In the genomic region with DNA sequence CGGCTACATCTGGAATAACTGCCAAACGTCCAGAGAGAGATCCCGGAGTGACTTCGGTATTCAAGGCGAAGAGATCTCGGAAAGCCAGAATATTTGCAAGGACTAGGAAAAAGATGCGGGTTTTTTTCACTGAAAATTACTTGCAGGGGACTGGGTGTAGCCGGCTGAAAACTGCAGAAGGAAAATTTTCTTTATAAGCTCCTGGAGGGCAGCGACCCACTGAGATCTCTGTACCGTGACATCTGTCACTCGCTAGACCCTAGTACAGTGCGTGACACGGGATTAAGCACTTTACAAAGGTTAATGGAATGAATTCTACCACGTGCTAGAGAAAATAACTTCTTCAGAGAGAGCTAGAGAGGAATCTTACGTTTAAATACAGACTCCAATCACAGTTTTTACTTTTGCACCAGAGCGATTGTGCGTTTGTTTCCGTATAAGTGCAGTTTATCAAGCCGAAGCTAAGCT, we compare ENCODE assay signal across 8 cellular contexts. TPM values are rescaled to one million over a fixed set of nuclear protein-coding genes. Genes with fewer than 3 reads are reported as not detected.
DNase-seq lines count a peak whose midpoint lies in the region; ATAC-seq and TF ChIP-seq lines count a peak whose summit lies in the region.

No MANE protein-coding gene starts in this region.

- H3K4ac ChIP-seq in H9 (ENCODE audit: low read depth, low read length): no peak overlapping the region

- WGBS in H9 (ENCODE audit: extremely low coverage, insufficient read length, low lambda C conversion rate): no CpG with 5 or more reads among the region's 19 CpGs
- WGBS in hepatocyte (ENCODE audit: low lambda C conversion rate, missing lambda C conversion rate): 3% methylated on average over 19 of the region's 19 CpGs

- no peaks in the 10 kb centered on the region for H3K9me2 ChIP-seq in hepatocyte (replicated peaks; ENCODE audit: insufficient read depth)

- peaks cover 11% of the 10 kb centered on the region for H3K23me2 ChIP-seq in H9 (ENCODE audit: insufficient read length, low read depth, low read length, poor library complexity, severe bottlenecking)

- H3K27ac ChIP-seq in H9 (ENCODE audit: insufficient read length, low read depth, low read length): no peak overlapping the region
- peak overlapping the region; percentile 91 for H3K27ac ChIP-seq in VCaP
- H3K27ac ChIP-seq in hepatocyte: peak overlapping the region; percentile 97
- peak overlapping the region; percentile 93 for H3K27ac ChIP-seq in skeletal muscle tissue (ENCODE audit: low read depth, low read length)

- H3K56ac ChIP-seq in H9 (ENCODE audit: insufficient read length, low read depth, low read length): no peak overlapping the region

- H3K27ac Mint-ChIP-seq in H9: no peak overlapping the region

- H3K79me2 ChIP-seq in H9 (ENCODE audit: insufficient read depth, low read length): no peaks in the 10 kb centered on the region; the same call in 1 of the 2 replicates
- peaks cover 29% of the 10 kb centered on the region for H3K79me2 ChIP-seq in hepatocyte

- no peak overlapping the region for H3K23ac ChIP-seq in H9 (ENCODE audit: insufficient read length, low read depth, low read length)

- TF ChIP-seq CTCF in H9 (conservative IDR thresholded peaks at IDR 0.05) (no peak), VCaP (conservative IDR thresholded peaks at IDR 0.05) (no peak), hepatocyte (IDR thresholded peaks at IDR 0.05; ENCODE audit: poor library complexity) (no peak)

- no peak overlapping the region for H2BK15ac ChIP-seq in H9 (ENCODE audit: low read depth, low read length)

- H3K27me3 Mint-ChIP-seq in H9 (ENCODE audit: low read depth): peaks cover 31% of the 10 kb centered on the region

- H3K9me3 Mint-ChIP-seq in H9: no peaks in the 10 kb centered on the region; a peak in 2 of 5 replicates

- H2BK5ac ChIP-seq in H9 (ENCODE audit: insufficient read length, low read length): no peak overlapping the region

- no peak overlapping the region for H3K18ac ChIP-seq in H9 (ENCODE audit: insufficient read length, low read depth, low read length)

- H3K9ac ChIP-seq in H9 (ENCODE audit: extremely low read depth, insufficient read length, low read length) (peak overlapping the region; percentile 9), skeletal muscle tissue (ENCODE audit: low read depth in 1 of 3, low read length in 3 of 3) (peak overlapping the region; percentile 72 to 90 (median 84))

- peak overlapping the region; percentile 18 for H2AFZ ChIP-seq in H9 (ENCODE audit: low read length)
- peak overlapping the region; percentile 77 for H2AFZ ChIP-seq in hepatocyte

- H3K4me3 ChIP-seq in hepatocyte (peak overlapping the region; percentile 11), skeletal muscle tissue (ENCODE audit: low read length in 3 of 3) (peak overlapping the region; percentile 79 to 95 (median 88))

- H4K20me1 ChIP-seq in H9 (ENCODE audit: control insufficient read depth, insufficient read depth, insufficient read length) (no peaks in the 10 kb centered on the region), hepatocyte (ENCODE audit: insufficient read depth, poor library complexity, severe bottlenecking) (peaks cover 27% of the 10 kb centered on the region)

- no peak overlapping the region for H3T11ph ChIP-seq in H9 (ENCODE audit: low read length)

- H3K4me1 Mint-ChIP-seq in H9: peaks cover 16 to 20% of the 10 kb centered on the region in 2 experiments

- H3K36me3 ChIP-seq in hepatocyte (replicated peaks; ENCODE audit: insufficient read depth, low read depth): no peaks in the 10 kb centered on the region
- H3K36me3 ChIP-seq in skeletal muscle tissue (ENCODE audit: control insufficient read depth in 3 of 3, insufficient read depth in 3 of 3, low read length in 3 of 3): no peaks in the 10 kb centered on the region

- H4K5ac ChIP-seq in H9 (ENCODE audit: insufficient read length, low read depth, low read length): no peak overlapping the region

- H4K91ac ChIP-seq in H9 (ENCODE audit: insufficient read length, low read depth, low read length): no peak overlapping the region

- H3K9me3 ChIP-seq in H9 (ENCODE audit: control insufficient read depth, low read depth, low read length) (no peaks in the 10 kb centered on the region), hepatocyte (ENCODE audit: low read depth) (no peaks in the 10 kb centered on the region), skeletal muscle tissue (ENCODE audit: control insufficient read depth in 3 of 3, low read length in 3 of 3) (no peaks in the 10 kb centered on the region)

- H3K4me2 ChIP-seq in H9 (ENCODE audit: insufficient read depth, insufficient read length, low read length): peak overlapping the region; percentile 79
- peak overlapping the region; percentile 87 for H3K4me2 ChIP-seq in hepatocyte

- DNase-seq in H9 (no peak), hepatocyte (ENCODE audit: low spot score) (peak; percentile 11), cerebellar cortex (ENCODE audit: low spot score) (no peak), NCI-H2029 treated with DMSO at 0.1 percent for 48 hours (lab: John Stamatoyannopoulos, UW) (no peak), NCI-H187 treated with DMSO at 0.1 percent for 48 hours (lab: John Stamatoyannopoulos, UW) (no peak)

- H2BK120ac ChIP-seq in H9 (ENCODE audit: low read depth, low read length, poor library complexity, severe bottlenecking): no peak overlapping the region

- H3K27me3 ChIP-seq in H9 (ENCODE audit: insufficient read depth, low read length) (no peaks in the 10 kb centered on the region; the same call in 1 of the 2 replicates), hepatocyte (no peaks in the 10 kb centered on the region), skeletal muscle tissue (ENCODE audit: control insufficient read depth in 3 of 3, insufficient read depth in 3 of 3, low read length in 3 of 3) (no peaks in the 10 kb centered on the region)

- no peak overlapping the region for H2AK5ac ChIP-seq in H9 (ENCODE audit: insufficient read length, low read length)

- H3K14ac ChIP-seq in H9 (ENCODE audit: insufficient read depth, low read length): no peak overlapping the region

- H2BK12ac ChIP-seq in H9 (ENCODE audit: insufficient read length, low read depth, low read length): no peak overlapping the region

- H3K4me1 ChIP-seq in H9 (ENCODE audit: insufficient read depth, low read length): no peaks in the 10 kb centered on the region
- peaks cover 6% of the 10 kb centered on the region for H3K4me1 ChIP-seq in hepatocyte (ENCODE audit: insufficient read depth)
- H3K4me1 ChIP-seq in skeletal muscle tissue (ENCODE audit: control insufficient read depth in 3 of 3, insufficient read depth in 3 of 3, low read length in 3 of 3): peaks cover 3 to 18% (median 13%) of the 10 kb centered on the region in 3 donors

- H3K4me3 Mint-ChIP-seq in H9: peak overlapping the region; percentile 85 to 91

- no peak overlapping the region for H2BK20ac ChIP-seq in H9 (ENCODE audit: low read depth, low read length, poor library complexity, severe bottlenecking)

- ATAC-seq in GM21619 (IDR thresholded peaks at IDR 0.05; ENCODE audit: unreplicated experiment): no peak

- H4K8ac ChIP-seq in H9 (replicated peaks; ENCODE audit: insufficient read length, low read depth, low read length): no peak overlapping the region

- H3K79me1 ChIP-seq in H9 (ENCODE audit: insufficient read depth, low read depth, low read length, poor library complexity, severe bottlenecking): peaks cover 3% of the 10 kb centered on the region

- H3K36me3 Mint-ChIP-seq in H9 (ENCODE audit: insufficient read depth in 1 of 3, low read depth in 3 of 3): no peaks in the 10 kb centered on the region

RNA-seq across cellular contexts. Expression of a gene that starts 1.1 kb away (rescaled TPM):
- total RNA-seq in H9 (2021) (11.6 and 15.5 TPM in 2 replicates), hepatocyte (19.6 and 29.1 TPM in 2 replicates), skeletal muscle tissue (12.5 TPM)
- polyA plus RNA-seq in hepatocyte: 9.4 and 12.6 TPM in 2 replicates
